Comparison of ENCODE assay signal across 1 cellular context in the genomic region with DNA sequence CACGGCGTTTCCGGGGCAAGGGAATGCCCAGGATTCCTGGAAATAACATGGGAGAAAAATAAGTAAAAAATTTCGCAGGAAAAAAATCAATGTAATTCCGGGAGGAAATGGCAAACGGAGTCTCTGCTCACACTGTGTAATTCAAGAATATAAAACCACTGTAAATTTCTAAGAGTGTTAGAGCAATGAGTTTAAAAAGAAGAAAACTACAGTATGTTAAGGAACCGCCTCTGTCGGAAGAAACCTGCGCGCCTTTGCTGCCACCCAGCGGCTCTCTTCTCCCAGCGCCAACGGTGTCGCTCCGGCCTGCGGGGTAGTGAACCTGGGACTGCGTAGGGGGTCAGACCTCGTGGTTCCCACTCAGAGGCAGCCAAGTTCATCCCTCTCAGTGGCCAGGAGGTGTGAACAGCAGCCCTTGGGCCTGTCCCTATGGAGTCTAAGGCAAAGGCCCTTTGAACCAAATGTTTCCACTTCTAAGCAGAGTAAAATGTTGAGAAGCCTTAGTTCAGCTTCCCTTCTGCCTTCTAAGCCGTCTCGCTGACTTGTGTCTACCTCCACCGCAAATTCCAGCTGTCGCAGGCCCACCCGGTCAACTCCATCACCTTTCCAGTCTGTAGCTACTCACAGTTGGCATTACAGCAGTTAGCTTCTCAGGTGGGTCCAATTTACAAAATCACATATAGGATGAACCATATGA.
TF ChIP-seq lines count a peak whose summit lies in the region.

No MANE protein-coding gene starts in this region.

TF ChIP-seq in K562, 482 proteins besides CTCF, POLR2A, EP300 and RAD21 (continued from another document and continues in another):
- TF ChIP-seq, protein P1, sequence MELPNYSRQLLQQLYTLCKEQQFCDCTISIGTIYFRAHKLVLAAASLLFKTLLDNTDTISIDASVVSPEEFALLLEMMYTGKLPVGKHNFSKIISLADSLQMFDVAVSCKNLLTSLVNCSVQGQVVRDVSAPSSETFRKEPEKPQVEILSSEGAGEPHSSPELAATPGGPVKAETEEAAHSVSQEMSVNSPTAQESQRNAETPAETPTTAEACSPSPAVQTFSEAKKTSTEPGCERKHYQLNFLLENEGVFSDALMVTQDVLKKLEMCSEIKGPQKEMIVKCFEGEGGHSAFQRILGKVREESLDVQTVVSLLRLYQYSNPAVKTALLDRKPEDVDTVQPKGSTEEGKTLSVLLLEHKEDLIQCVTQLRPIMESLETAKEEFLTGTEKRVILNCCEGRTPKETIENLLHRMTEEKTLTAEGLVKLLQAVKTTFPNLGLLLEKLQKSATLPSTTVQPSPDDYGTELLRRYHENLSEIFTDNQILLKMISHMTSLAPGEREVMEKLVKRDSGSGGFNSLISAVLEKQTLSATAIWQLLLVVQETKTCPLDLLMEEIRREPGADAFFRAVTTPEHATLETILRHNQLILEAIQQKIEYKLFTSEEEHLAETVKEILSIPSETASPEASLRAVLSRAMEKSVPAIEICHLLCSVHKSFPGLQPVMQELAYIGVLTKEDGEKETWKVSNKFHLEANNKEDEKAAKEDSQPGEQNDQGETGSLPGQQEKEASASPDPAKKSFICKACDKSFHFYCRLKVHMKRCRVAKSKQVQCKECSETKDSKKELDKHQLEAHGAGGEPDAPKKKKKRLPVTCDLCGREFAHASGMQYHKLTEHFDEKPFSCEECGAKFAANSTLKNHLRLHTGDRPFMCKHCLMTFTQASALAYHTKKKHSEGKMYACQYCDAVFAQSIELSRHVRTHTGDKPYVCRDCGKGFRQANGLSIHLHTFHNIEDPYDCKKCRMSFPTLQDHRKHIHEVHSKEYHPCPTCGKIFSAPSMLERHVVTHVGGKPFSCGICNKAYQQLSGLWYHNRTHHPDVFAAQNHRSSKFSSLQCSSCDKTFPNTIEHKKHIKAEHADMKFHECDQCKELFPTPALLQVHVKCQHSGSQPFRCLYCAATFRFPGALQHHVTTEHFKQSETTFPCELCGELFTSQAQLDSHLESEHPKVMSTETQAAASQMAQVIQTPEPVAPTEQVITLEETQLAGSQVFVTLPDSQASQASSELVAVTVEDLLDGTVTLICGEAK (IDR thresholded peaks at IDR 0.05): no peak
- TF ChIP-seq, protein P1 (CRISPR knock-in tag; IDR thresholded peaks at IDR 0.05): no peak
- TF ChIP-seq, protein P2, sequence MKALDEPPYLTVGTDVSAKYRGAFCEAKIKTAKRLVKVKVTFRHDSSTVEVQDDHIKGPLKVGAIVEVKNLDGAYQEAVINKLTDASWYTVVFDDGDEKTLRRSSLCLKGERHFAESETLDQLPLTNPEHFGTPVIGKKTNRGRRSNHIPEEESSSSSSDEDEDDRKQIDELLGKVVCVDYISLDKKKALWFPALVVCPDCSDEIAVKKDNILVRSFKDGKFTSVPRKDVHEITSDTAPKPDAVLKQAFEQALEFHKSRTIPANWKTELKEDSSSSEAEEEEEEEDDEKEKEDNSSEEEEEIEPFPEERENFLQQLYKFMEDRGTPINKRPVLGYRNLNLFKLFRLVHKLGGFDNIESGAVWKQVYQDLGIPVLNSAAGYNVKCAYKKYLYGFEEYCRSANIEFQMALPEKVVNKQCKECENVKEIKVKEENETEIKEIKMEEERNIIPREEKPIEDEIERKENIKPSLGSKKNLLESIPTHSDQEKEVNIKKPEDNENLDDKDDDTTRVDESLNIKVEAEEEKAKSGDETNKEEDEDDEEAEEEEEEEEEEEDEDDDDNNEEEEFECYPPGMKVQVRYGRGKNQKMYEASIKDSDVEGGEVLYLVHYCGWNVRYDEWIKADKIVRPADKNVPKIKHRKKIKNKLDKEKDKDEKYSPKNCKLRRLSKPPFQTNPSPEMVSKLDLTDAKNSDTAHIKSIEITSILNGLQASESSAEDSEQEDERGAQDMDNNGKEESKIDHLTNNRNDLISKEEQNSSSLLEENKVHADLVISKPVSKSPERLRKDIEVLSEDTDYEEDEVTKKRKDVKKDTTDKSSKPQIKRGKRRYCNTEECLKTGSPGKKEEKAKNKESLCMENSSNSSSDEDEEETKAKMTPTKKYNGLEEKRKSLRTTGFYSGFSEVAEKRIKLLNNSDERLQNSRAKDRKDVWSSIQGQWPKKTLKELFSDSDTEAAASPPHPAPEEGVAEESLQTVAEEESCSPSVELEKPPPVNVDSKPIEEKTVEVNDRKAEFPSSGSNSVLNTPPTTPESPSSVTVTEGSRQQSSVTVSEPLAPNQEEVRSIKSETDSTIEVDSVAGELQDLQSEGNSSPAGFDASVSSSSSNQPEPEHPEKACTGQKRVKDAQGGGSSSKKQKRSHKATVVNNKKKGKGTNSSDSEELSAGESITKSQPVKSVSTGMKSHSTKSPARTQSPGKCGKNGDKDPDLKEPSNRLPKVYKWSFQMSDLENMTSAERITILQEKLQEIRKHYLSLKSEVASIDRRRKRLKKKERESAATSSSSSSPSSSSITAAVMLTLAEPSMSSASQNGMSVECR (CRISPR knock-in tag; IDR thresholded peaks at IDR 0.05): 0 out of 2 replicates have a peak, but pooled peaks have one; percentile 4
- TF ChIP-seq DACH1 (IDR thresholded peaks at IDR 0.05; ENCODE audit: partially characterized antibody) (no peak), CHD2 (IDR thresholded peaks at IDR 0.05; ENCODE audit: low read depth, low read length) (no peak), NR2C2 (CRISPR knock-in tag; IDR thresholded peaks at IDR 0.05) (no peak), NR2C2 (tag; IDR thresholded peaks at IDR 0.05) (0 out of 2 replicates have a peak, but pooled peaks have one; percentile 56), RB1 (IDR thresholded peaks at IDR 0.05; ENCODE audit: low read depth) (peak; percentile 56), ZBTB7A (IDR thresholded peaks at IDR 0.05; ENCODE audit: borderline replicate concordance, control insufficient read depth, low read depth, low read length) (peak; percentile 19; the same call in 1 of the 2 replicates), NCOR1 (IDR thresholded peaks at IDR 0.05) (no peak), JUND (IDR thresholded peaks at IDR 0.05; ENCODE audit: borderline replicate concordance, low read depth, low read length) (0 out of 2 replicates have a peak, but pooled peaks have one; percentile 19), JUND (tag; IDR thresholded peaks at IDR 0.05; ENCODE audit: borderline replicate concordance, low read depth, low read length) (no peak), NEUROD1 (IDR thresholded peaks at IDR 0.05; ENCODE audit: borderline replicate concordance, low read depth, low read length, partially characterized antibody) (peak; percentile 45), MYC (IDR thresholded peaks at IDR 0.05; ENCODE audit: low read depth, low read length) (peak; percentile 66), MYC (CRISPR knock-in tag; IDR thresholded peaks at IDR 0.05; ENCODE audit: borderline replicate concordance, low read depth) (peak; percentile 52; the same call in 1 of the 2 replicates), ZNF384 (IDR thresholded peaks at IDR 0.05; ENCODE audit: low read depth, low read length) (peak; percentile 45; the same call in 1 of the 2 replicates), SP2 (IDR thresholded peaks at IDR 0.05; ENCODE audit: extremely low read depth, low read depth, low read length, poor library complexity, severe bottlenecking) (no peak), ZZZ3 (IDR thresholded peaks at IDR 0.05) (no peak), ZEB2 (IDR thresholded peaks at IDR 0.05) (peak; percentile 23; the same call in 1 of the 2 replicates), TOE1 (IDR thresholded peaks at IDR 0.05; ENCODE audit: borderline replicate concordance) (peak; percentile 11; the same call in 1 of the 2 replicates), TOE1 (CRISPR knock-in tag; IDR thresholded peaks at IDR 0.05; ENCODE audit: borderline replicate concordance, low read depth) (no peak), SREBF2 (CRISPR knock-in tag; IDR thresholded peaks at IDR 0.05) (no peak), YY1 (IDR thresholded peaks at IDR 0.05; ENCODE audit: borderline replicate concordance in 1 of 3, control insufficient read depth in 1 of 3, extremely low read depth in 1 of 3, insufficient read depth in 3 of 3, insufficient read length in 1 of 3, insufficient replicate concordance in 2 of 3, low read depth in 1 of 3, low read length in 2 of 3) (peak in 2 of 3 experiments; percentile 9 to 13)
- TF ChIP-seq, protein P3, sequence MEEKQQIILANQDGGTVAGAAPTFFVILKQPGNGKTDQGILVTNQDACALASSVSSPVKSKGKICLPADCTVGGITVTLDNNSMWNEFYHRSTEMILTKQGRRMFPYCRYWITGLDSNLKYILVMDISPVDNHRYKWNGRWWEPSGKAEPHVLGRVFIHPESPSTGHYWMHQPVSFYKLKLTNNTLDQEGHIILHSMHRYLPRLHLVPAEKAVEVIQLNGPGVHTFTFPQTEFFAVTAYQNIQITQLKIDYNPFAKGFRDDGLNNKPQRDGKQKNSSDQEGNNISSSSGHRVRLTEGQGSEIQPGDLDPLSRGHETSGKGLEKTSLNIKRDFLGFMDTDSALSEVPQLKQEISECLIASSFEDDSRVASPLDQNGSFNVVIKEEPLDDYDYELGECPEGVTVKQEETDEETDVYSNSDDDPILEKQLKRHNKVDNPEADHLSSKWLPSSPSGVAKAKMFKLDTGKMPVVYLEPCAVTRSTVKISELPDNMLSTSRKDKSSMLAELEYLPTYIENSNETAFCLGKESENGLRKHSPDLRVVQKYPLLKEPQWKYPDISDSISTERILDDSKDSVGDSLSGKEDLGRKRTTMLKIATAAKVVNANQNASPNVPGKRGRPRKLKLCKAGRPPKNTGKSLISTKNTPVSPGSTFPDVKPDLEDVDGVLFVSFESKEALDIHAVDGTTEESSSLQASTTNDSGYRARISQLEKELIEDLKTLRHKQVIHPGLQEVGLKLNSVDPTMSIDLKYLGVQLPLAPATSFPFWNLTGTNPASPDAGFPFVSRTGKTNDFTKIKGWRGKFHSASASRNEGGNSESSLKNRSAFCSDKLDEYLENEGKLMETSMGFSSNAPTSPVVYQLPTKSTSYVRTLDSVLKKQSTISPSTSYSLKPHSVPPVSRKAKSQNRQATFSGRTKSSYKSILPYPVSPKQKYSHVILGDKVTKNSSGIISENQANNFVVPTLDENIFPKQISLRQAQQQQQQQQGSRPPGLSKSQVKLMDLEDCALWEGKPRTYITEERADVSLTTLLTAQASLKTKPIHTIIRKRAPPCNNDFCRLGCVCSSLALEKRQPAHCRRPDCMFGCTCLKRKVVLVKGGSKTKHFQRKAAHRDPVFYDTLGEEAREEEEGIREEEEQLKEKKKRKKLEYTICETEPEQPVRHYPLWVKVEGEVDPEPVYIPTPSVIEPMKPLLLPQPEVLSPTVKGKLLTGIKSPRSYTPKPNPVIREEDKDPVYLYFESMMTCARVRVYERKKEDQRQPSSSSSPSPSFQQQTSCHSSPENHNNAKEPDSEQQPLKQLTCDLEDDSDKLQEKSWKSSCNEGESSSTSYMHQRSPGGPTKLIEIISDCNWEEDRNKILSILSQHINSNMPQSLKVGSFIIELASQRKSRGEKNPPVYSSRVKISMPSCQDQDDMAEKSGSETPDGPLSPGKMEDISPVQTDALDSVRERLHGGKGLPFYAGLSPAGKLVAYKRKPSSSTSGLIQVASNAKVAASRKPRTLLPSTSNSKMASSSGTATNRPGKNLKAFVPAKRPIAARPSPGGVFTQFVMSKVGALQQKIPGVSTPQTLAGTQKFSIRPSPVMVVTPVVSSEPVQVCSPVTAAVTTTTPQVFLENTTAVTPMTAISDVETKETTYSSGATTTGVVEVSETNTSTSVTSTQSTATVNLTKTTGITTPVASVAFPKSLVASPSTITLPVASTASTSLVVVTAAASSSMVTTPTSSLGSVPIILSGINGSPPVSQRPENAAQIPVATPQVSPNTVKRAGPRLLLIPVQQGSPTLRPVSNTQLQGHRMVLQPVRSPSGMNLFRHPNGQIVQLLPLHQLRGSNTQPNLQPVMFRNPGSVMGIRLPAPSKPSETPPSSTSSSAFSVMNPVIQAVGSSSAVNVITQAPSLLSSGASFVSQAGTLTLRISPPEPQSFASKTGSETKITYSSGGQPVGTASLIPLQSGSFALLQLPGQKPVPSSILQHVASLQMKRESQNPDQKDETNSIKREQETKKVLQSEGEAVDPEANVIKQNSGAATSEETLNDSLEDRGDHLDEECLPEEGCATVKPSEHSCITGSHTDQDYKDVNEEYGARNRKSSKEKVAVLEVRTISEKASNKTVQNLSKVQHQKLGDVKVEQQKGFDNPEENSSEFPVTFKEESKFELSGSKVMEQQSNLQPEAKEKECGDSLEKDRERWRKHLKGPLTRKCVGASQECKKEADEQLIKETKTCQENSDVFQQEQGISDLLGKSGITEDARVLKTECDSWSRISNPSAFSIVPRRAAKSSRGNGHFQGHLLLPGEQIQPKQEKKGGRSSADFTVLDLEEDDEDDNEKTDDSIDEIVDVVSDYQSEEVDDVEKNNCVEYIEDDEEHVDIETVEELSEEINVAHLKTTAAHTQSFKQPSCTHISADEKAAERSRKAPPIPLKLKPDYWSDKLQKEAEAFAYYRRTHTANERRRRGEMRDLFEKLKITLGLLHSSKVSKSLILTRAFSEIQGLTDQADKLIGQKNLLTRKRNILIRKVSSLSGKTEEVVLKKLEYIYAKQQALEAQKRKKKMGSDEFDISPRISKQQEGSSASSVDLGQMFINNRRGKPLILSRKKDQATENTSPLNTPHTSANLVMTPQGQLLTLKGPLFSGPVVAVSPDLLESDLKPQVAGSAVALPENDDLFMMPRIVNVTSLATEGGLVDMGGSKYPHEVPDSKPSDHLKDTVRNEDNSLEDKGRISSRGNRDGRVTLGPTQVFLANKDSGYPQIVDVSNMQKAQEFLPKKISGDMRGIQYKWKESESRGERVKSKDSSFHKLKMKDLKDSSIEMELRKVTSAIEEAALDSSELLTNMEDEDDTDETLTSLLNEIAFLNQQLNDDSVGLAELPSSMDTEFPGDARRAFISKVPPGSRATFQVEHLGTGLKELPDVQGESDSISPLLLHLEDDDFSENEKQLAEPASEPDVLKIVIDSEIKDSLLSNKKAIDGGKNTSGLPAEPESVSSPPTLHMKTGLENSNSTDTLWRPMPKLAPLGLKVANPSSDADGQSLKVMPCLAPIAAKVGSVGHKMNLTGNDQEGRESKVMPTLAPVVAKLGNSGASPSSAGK (IDR thresholded peaks at IDR 0.05): peak; percentile 86
